ENCODE assay signal across 1 cellular context in genomic region chr2:232876978-232877441, GRCh38.
TF ChIP-seq lines count a peak whose summit lies in the region.

No MANE protein-coding gene starts in this region.

TF ChIP-seq in GM12878, 131 proteins besides CTCF, POLR2A, EP300 and RAD21 (continued from another document):
- TF ChIP-seq BCL3 (IDR thresholded peaks at IDR 0.05; ENCODE audit: borderline replicate concordance, insufficient read depth, low read depth, low read length, poor library complexity, severe bottlenecking) (no peak), EZH2 (IDR thresholded peaks at IDR 0.05; ENCODE audit: borderline replicate concordance, control insufficient read depth, low read depth, low read length) (no peak), E2F4 (IDR thresholded peaks at IDR 0.05; ENCODE audit: low read depth, low read length) (no peak), HDAC2 (IDR thresholded peaks at IDR 0.05) (no peak)
